Comparison of ENCODE assay signal across 11 cellular contexts in genomic region chr17:46043606-46044005, GRCh38. TPM values are rescaled to one million over a fixed set of nuclear protein-coding genes. Genes with fewer than 3 reads are reported as not detected.
DNase-seq lines count a peak whose midpoint lies in the region; ATAC-seq and TF ChIP-seq lines count a peak whose summit lies in the region.
"Had no signal": no experiment of that assay in that cellular context is flagged by ENCODE, and none has a peak within 500 bp of the region (broad histone marks: within the 10 kb centered on the region; RNA-seq: fewer than 3 reads in every experiment).

No MANE protein-coding gene starts in this region.

- H3K4me1 Mint-ChIP-seq in dendritic cell treated with granulocyte-macrophage colony-stimulating factor and Interleukin-4, amounts not matched to agents 40 ng/mL and 50 ng/mL, for 4 days (ENCODE audit: low read depth) = peaks cover 9% of the 10 kb centered on the region
- H3K4me1 Mint-ChIP-seq in natural killer cell treated with Interleukin-12 subunit alpha and Interleukin-12 subunit beta and Interleukin-15 and Interleukin-18, amount 100 ng/mL, for 72 hours (ENCODE audit: low read depth in 2 of 2) = peaks cover 23 to 25% of the 10 kb centered on the region in 2 donors

- H3K9me3 Mint-ChIP-seq in dendritic cell treated with granulocyte-macrophage colony-stimulating factor and Interleukin-4, amounts not matched to agents 40 ng/mL and 50 ng/mL, for 4 days = no peaks in the 10 kb centered on the region
- no peaks in the 10 kb centered on the region for H3K9me3 Mint-ChIP-seq in natural killer cell treated with Interleukin-12 subunit alpha and Interleukin-12 subunit beta and Interleukin-15 and Interleukin-18, amount 100 ng/mL, for 72 hours

- no peak for TF ChIP-seq POLR2A in uterus (IDR thresholded peaks at IDR 0.05)

- intact Hi-C loops in left ventricle myocardium inferior (cut with micrococcal nuclease) = loop anchor here (5.0 kb wide), 2 partner anchors 154 to 169 kb away; no protein-coding TSS in a partner anchor
- intact Hi-C loops in left cardiac atrium (cut with DNase I) = loop anchor here (1.0 to 10.0 kb wide), 3 partner anchors 149 to 169 kb away; partner anchors contain the start of gene KANSL1 (in 1 of the 2)
- intact Hi-C loops in dendritic cell treated with granulocyte-macrophage colony-stimulating factor and Interleukin-4, amounts not matched to agents 40 ng/mL and 50 ng/mL, for 4 days (cut with micrococcal nuclease) = loop anchor here (1.0 to 10.0 kb wide), 2 partner anchors 41 to 141 kb away; no protein-coding TSS in a partner anchor
- intact Hi-C loops in uterus (cut with DNase I; ENCODE audit: low total_unique reads) = no loop called here

- H3K27ac ChIP-seq in left ventricle myocardium inferior (replicated peaks) (peak overlapping the region; percentile 47), uterus (peak overlapping the region; percentile 40 to 43), smooth muscle cell (ENCODE audit: low read depth) (no peak overlapping the region)

- H3K27me3 Mint-ChIP-seq in dendritic cell treated with granulocyte-macrophage colony-stimulating factor and Interleukin-4, amounts not matched to agents 40 ng/mL and 50 ng/mL, for 4 days = no peaks in the 10 kb centered on the region
- H3K27me3 Mint-ChIP-seq in natural killer cell treated with Interleukin-12 subunit alpha and Interleukin-12 subunit beta and Interleukin-15 and Interleukin-18, amount 100 ng/mL, for 72 hours = no peaks in the 10 kb centered on the region

- H3K9me3 ChIP-seq in left ventricle myocardium inferior (replicated peaks) (no peaks in the 10 kb centered on the region), uterus (no peaks in the 10 kb centered on the region), smooth muscle cell (replicated peaks; ENCODE audit: low read depth) (no peaks in the 10 kb centered on the region)
- H3K9me3 ChIP-seq: spleen had no signal

- H3K27ac Mint-ChIP-seq in dendritic cell treated with granulocyte-macrophage colony-stimulating factor and Interleukin-4, amounts not matched to agents 40 ng/mL and 50 ng/mL, for 4 days = peak overlapping the region; percentile 12
- H3K27ac Mint-ChIP-seq in natural killer cell treated with Interleukin-12 subunit alpha and Interleukin-12 subunit beta and Interleukin-15 and Interleukin-18, amount 100 ng/mL, for 72 hours = peak overlapping the region; percentile 51 to 61

- peaks cover 19% of the 10 kb centered on the region for H3K79me2 ChIP-seq in smooth muscle cell (ENCODE audit: low read depth)

- 92% methylated on average over 3 of the region's 3 CpGs for WGBS in smooth muscle cell (ENCODE audit: low lambda C conversion rate)

- ATAC-seq in left cardiac atrium (no peak), HG03135 (IDR thresholded peaks at IDR 0.05; ENCODE audit: unreplicated experiment) (no peak)
- no peak for ATAC-seq in natural killer cell treated with Interleukin-12 subunit alpha and Interleukin-12 subunit beta and Interleukin-15 and Interleukin-18, amount 100 ng/mL, for 72 hours

- no peak overlapping the region for H2AFZ ChIP-seq in smooth muscle cell (ENCODE audit: low read depth)

- H3F3A ChIP-seq in smooth muscle cell (ENCODE audit: low read depth) = peaks cover 7% of the 10 kb centered on the region

- peaks cover 98% of the 10 kb centered on the region for H3K36me3 Mint-ChIP-seq in dendritic cell treated with granulocyte-macrophage colony-stimulating factor and Interleukin-4, amounts not matched to agents 40 ng/mL and 50 ng/mL, for 4 days (ENCODE audit: low read depth)
- peaks cover 37% of the 10 kb centered on the region for H3K36me3 Mint-ChIP-seq in natural killer cell treated with Interleukin-12 subunit alpha and Interleukin-12 subunit beta and Interleukin-15 and Interleukin-18, amount 100 ng/mL, for 72 hours

- no peak overlapping the region for H3K4me3 Mint-ChIP-seq in dendritic cell treated with granulocyte-macrophage colony-stimulating factor and Interleukin-4, amounts not matched to agents 40 ng/mL and 50 ng/mL, for 4 days
- no peak overlapping the region for H3K4me3 Mint-ChIP-seq in natural killer cell treated with Interleukin-12 subunit alpha and Interleukin-12 subunit beta and Interleukin-15 and Interleukin-18, amount 100 ng/mL, for 72 hours

- H3K4me2 ChIP-seq in smooth muscle cell = no peak overlapping the region

- H4K20me1 ChIP-seq in smooth muscle cell (ENCODE audit: low read depth) = peaks cover 72% of the 10 kb centered on the region

- H3K27me3 ChIP-seq in left ventricle myocardium inferior (ENCODE audit: low read depth) = no peaks in the 10 kb centered on the region
- no peaks in the 10 kb centered on the region for H3K27me3 ChIP-seq in uterus
- no peaks in the 10 kb centered on the region for H3K27me3 ChIP-seq in smooth muscle cell (ENCODE audit: low read depth)
- H3K27me3 ChIP-seq: spleen had no signal

- peaks cover 52% of the 10 kb centered on the region for H3K36me3 ChIP-seq in left ventricle myocardium inferior
- no peaks in the 10 kb centered on the region for H3K36me3 ChIP-seq in uterus
- peaks cover 11% of the 10 kb centered on the region for H3K36me3 ChIP-seq in smooth muscle cell (ENCODE audit: low read depth)

- TF ChIP-seq CTCF in left ventricle myocardium inferior (IDR thresholded peaks at IDR 0.05; ENCODE audit: borderline replicate concordance) (no peak), uterus (IDR thresholded peaks at IDR 0.05) (no peak), smooth muscle cell (IDR thresholded peaks at IDR 0.05; ENCODE audit: borderline replicate concordance, insufficient read depth, poor library complexity, severe bottlenecking) (no peak)

- H3K4me1 ChIP-seq in left ventricle myocardium inferior (peaks cover 63% of the 10 kb centered on the region), uterus (no peaks in the 10 kb centered on the region), smooth muscle cell (ENCODE audit: low read depth) (no peaks in the 10 kb centered on the region)

- no peak overlapping the region for H3K9ac ChIP-seq in smooth muscle cell (ENCODE audit: low read depth)

- DNase-seq in left ventricle myocardium inferior (no peak), left cardiac atrium (no peak), uterus (no peak), 8988T (no peak), smooth muscle cell (lab: John Stamatoyannopoulos, UW; ENCODE audit: unreplicated experiment) (no peak)
- DNase-seq in natural killer cell treated with Interleukin-12 subunit alpha and Interleukin-12 subunit beta and Interleukin-15 and Interleukin-18, amount 100 ng/mL, for 72 hours (ENCODE audit: low spot score) = no peak
- DNase-seq: SIG-M5, spleen had no signal

- no peak overlapping the region for H3K4me3 ChIP-seq in left ventricle myocardium inferior
- H3K4me3 ChIP-seq in uterus = no peak overlapping the region
- no peak overlapping the region for H3K4me3 ChIP-seq in smooth muscle cell
- H3K4me3 ChIP-seq: spleen had no signal

RNA-seq across cellular contexts. Expression of gene STH, which starts 44.6 kb away (rescaled TPM):
- total RNA-seq in left ventricle myocardium inferior (not detected), left cardiac atrium (not detected), uterus (not detected), smooth muscle cell (not detected in 2 replicates)
- total RNA-seq in natural killer cell treated with Interleukin-12 subunit alpha and Interleukin-12 subunit beta and Interleukin-15 and Interleukin-18, amount 100 ng/mL, for 72 hours = not detected
- 0.78 TPM in 1 of 2 replicates, not detected in the other for polyA plus RNA-seq in smooth muscle cell
- total RNA-seq: spleen had no signal
- polyA plus RNA-seq: neural cell, spleen had no signal
